ENCODE assay signal across 11 cellular contexts in genomic region chr11:65470433-65470832, GRCh38. TPM values are rescaled to one million over a fixed set of nuclear protein-coding genes. Genes with fewer than 3 reads are reported as not detected.
DNase-seq lines count a peak whose midpoint lies in the region; ATAC-seq, FAIRE-seq and TF ChIP-seq lines count a peak whose summit lies in the region.
"Had no signal": no experiment of that assay in that cellular context is flagged by ENCODE, and none has a peak within 500 bp of the region (broad histone marks: within the 10 kb centered on the region; RNA-seq: fewer than 3 reads in every experiment).

No MANE protein-coding gene starts in this region.

- H3K27ac Mint-ChIP-seq in MCF 10A (ENCODE audit: low read depth, unreplicated experiment), result peak overlapping the region; percentile 97
- peak overlapping the region; percentile 85 to 99 (median 98) for H3K27ac Mint-ChIP-seq in naive thymus-derived CD8-positive, alpha-beta T cell

- peaks cover 13% of the 10 kb centered on the region for H3K79me2 ChIP-seq in mammary epithelial cell (ENCODE audit: insufficient read depth, low read length)

- intact Hi-C loops in MCF 10A (cut with micrococcal nuclease), result no loop called here
- intact Hi-C loops in mammary epithelial cell (cut with micrococcal nuclease), result no loop called here
- intact Hi-C loops in breast epithelium (cut with DNase I; ENCODE audit: low total_unique reads), result no loop called here
- intact Hi-C loops in upper lobe of right lung (cut with DNase I), result loop anchor here (5.0 kb wide), 1 partner anchor 37 kb away; no protein-coding TSS in a partner anchor

- no peak overlapping the region for H3K4me3 Mint-ChIP-seq in MCF 10A (ENCODE audit: unreplicated experiment)
- H3K4me3 Mint-ChIP-seq in naive thymus-derived CD8-positive, alpha-beta T cell, result peak overlapping the region in 6 of 10 donors; percentile 5 to 51 (median 28)

- DNase-seq in MCF 10A (ENCODE audit: unreplicated experiment) (no peak), mammary epithelial cell (no peak), breast epithelium (ENCODE audit: low spot score in 2 of 2) (no peak), upper lobe of right lung (no peak), pons (ENCODE audit: low spot score) (no peak), H54 (ENCODE audit: insufficient read length, low spot score) (no peak), COLO829 (ENCODE audit: low spot score) (no peak)
- DNase-seq in naive thymus-derived CD8-positive, alpha-beta T cell, result no peak
- DNase-seq: body of pancreas, GOT3 had no signal

- H3K36me3 Mint-ChIP-seq in MCF 10A (ENCODE audit: insufficient read depth, unreplicated experiment), result peaks cover 5% of the 10 kb centered on the region
- H3K36me3 Mint-ChIP-seq in naive thymus-derived CD8-positive, alpha-beta T cell, result no peaks in the 10 kb centered on the region

- H3K4me1 ChIP-seq in mammary epithelial cell (ENCODE audit: insufficient read depth, low read length) (peaks cover 16% of the 10 kb centered on the region), breast epithelium (peaks cover 8 to 9% of the 10 kb centered on the region in 2 donors), upper lobe of right lung (peaks cover 23% of the 10 kb centered on the region)

- no peaks in the 10 kb centered on the region for H3K9me3 ChIP-seq in mammary epithelial cell (replicated peaks; ENCODE audit: insufficient read depth, low read length)
- no peaks in the 10 kb centered on the region for H3K9me3 ChIP-seq in breast epithelium
- H3K9me3 ChIP-seq in upper lobe of right lung, result no peaks in the 10 kb centered on the region
- H3K9me3 ChIP-seq: body of pancreas had no signal

- no peaks in the 10 kb centered on the region for H3K27me3 Mint-ChIP-seq in MCF 10A (ENCODE audit: insufficient read depth, unreplicated experiment)
- H3K27me3 Mint-ChIP-seq in naive thymus-derived CD8-positive, alpha-beta T cell, result no peaks in the 10 kb centered on the region

- CTCF ChIA-PET in MCF 10A (lab: Yijun Ruan, JAX) (interaction anchor here (1.0 to 2.5 kb wide), 2 partner anchors 27 to 110 kb away, joined by 4 to 10 read pairs; no protein-coding TSS in a partner anchor), mammary epithelial cell (lab: Charles Lee; ENCODE audit: low non-redundant PET) (no interaction called here)

- no peak overlapping the region for H3K9ac ChIP-seq in mammary epithelial cell (ENCODE audit: insufficient read depth, low read length)

- H3K9me3 Mint-ChIP-seq in MCF 10A (ENCODE audit: unreplicated experiment), result no peaks in the 10 kb centered on the region
- no peaks in the 10 kb centered on the region for H3K9me3 Mint-ChIP-seq in naive thymus-derived CD8-positive, alpha-beta T cell

- WGBS in mammary epithelial cell (ENCODE audit: low coverage, missing lambda C conversion rate), result 87% methylated on average over 4 of the region's 5 CpGs

- H3K36me3 ChIP-seq in mammary epithelial cell (ENCODE audit: insufficient read depth, low read length) (no peaks in the 10 kb centered on the region), breast epithelium (no peaks in the 10 kb centered on the region), upper lobe of right lung (no peaks in the 10 kb centered on the region)

- H3K27ac ChIP-seq in mammary epithelial cell (ENCODE audit: insufficient read depth, low read depth, low read length) (no peak overlapping the region), breast epithelium (peak overlapping the region; percentile 94 to 95), upper lobe of right lung (peak overlapping the region; percentile 90)

- H4K20me1 ChIP-seq in mammary epithelial cell (ENCODE audit: insufficient read depth, low read length), result no peaks in the 10 kb centered on the region

- H3K27me3 ChIP-seq in mammary epithelial cell (ENCODE audit: insufficient read depth, low read length) (no peaks in the 10 kb centered on the region), breast epithelium (no peaks in the 10 kb centered on the region), upper lobe of right lung (no peaks in the 10 kb centered on the region)
- H3K27me3 ChIP-seq: body of pancreas had no signal

- dilution Hi-C loops in mammary epithelial cell (cut with HindIII; ENCODE audit: low sequenced_read_pairs), result no loop called here

- H3K4me3 ChIP-seq in mammary epithelial cell (replicated peaks in 1 of 3; ENCODE audit: insufficient read depth in 1 of 3, low read depth in 2 of 3, low read length in 3 of 3) (no peak overlapping the region), breast epithelium (no peak overlapping the region), upper lobe of right lung (no peak overlapping the region)
- H3K4me3 ChIP-seq: body of pancreas had no signal

- TF ChIP-seq POLR2A in breast epithelium (IDR thresholded peaks at IDR 0.05), result no peak
- no peak for TF ChIP-seq POLR2A in H54 (IDR thresholded peaks at IDR 0.05; ENCODE audit: low read depth, low read length)

- in situ Hi-C loops in mammary epithelial cell (cut with MboI; ENCODE audit: low sequenced_read_pairs in 2 of 2), result loop anchor here in 1 of 2 donors (5.0 kb wide), 1 partner anchor 37 kb away; no protein-coding TSS in a partner anchor

- no peak overlapping the region for H3K4me2 ChIP-seq in mammary epithelial cell (ENCODE audit: insufficient read depth, low read depth, low read length)

- BruUV-seq in MCF 10A (replicated peaks; lab: Mats Ljungman, UMichigan), result no TSS peak
- no TSS peak for BruUV-seq in mammary epithelial cell (replicated peaks; lab: Mats Ljungman, UMichigan)

- no peak for FAIRE-seq in H54 (lab: Jason Lieb, UNC)
- FAIRE-seq: urothelium cell line had no signal

- no peak for ATAC-seq in naive thymus-derived CD8-positive, alpha-beta T cell
- ATAC-seq in upper lobe of right lung, result no peak
- ATAC-seq: body of pancreas had no signal

- H3K4me1 Mint-ChIP-seq in MCF 10A (ENCODE audit: insufficient read depth, unreplicated experiment), result peaks cover 15% of the 10 kb centered on the region
- H3K4me1 Mint-ChIP-seq in naive thymus-derived CD8-positive, alpha-beta T cell, result peaks cover 3 to 38% (median 24%) of the 10 kb centered on the region in 4 donors

- TF ChIP-seq CTCF in MCF 10A (IDR thresholded peaks at IDR 0.05; ENCODE audit: unreplicated experiment) (no peak), mammary epithelial cell (conservative IDR thresholded peaks at IDR 0.05 in 1 of 2, IDR thresholded peaks at IDR 0.05 in 1 of 2; ENCODE audit: extremely low read depth in 1 of 2, insufficient read depth in 1 of 2, low read depth in 1 of 2, low read length in 2 of 2) (no peak), breast epithelium (IDR thresholded peaks at IDR 0.05) (no peak), upper lobe of right lung (IDR thresholded peaks at IDR 0.05) (no peak)

- POLR2A ChIA-PET in MCF 10A (lab: Yijun Ruan, JAX), result interaction anchor here (13.9 to 20.2 kb wide), 2 partner anchors 28 to 50 kb away, joined by 373 to 2284 read pairs; partner anchors contain the start of genes MALAT1 and NEAT1
- POLR2A ChIA-PET in naive thymus-derived CD8-positive, alpha-beta T cell (lab: Charles Lee), result interaction anchor here (1.0 to 24.4 kb wide), 5 partner anchors 24 to 137 kb away, joined by 7 to 959 read pairs (median 50); partner anchors contain the start of genes DPF2, MALAT1 and NEAT1

- H2AFZ ChIP-seq in mammary epithelial cell (ENCODE audit: low read depth, low read length), result no peak overlapping the region

RNA-seq across cellular contexts. Expression of gene MALAT1, which starts 28.4 kb away (rescaled TPM):
- total RNA-seq in MCF 10A (2022) (10,851 and 12,068 TPM in 2 replicates), mammary epithelial cell (over 10,000 TPM in 1 of 2 donors, 1,000 to 10,000 TPM in 1; 9,320 to 20,636 TPM), breast epithelium (over 10,000 TPM; 14,217 to 22,312 (median 18,959) TPM), upper lobe of right lung (11,917 TPM)
- 211 TPM for polyA plus RNA-seq in mammary epithelial cell
- 7,117 TPM for polyA minus RNA-seq in mammary epithelial cell
- total RNA-seq in naive thymus-derived CD8-positive, alpha-beta T cell, result over 10,000 TPM; 29,995 to 30,085 TPM
- 1,000 to 10,000 TPM; 1,355 to 3,419 (median 2,188) TPM for polyA plus RNA-seq in naive thymus-derived CD8-positive, alpha-beta T cell

RNA-seq across cellular contexts. Expression of gene NEAT1, which starts 47.8 kb away (rescaled TPM):
- total RNA-seq in MCF 10A (2022), result 1,026 and 1,292 TPM in 2 replicates
- 100 to 1,000 TPM; 364 to 775 TPM for total RNA-seq in mammary epithelial cell
- polyA plus RNA-seq in mammary epithelial cell, result 20.1 TPM
- 98.8 TPM for polyA minus RNA-seq in mammary epithelial cell
- total RNA-seq in breast epithelium, result 100 to 1,000 TPM; 323 to 391 (median 351) TPM
- 100 to 1,000 TPM; 375 to 414 TPM for total RNA-seq in naive thymus-derived CD8-positive, alpha-beta T cell
- polyA plus RNA-seq in naive thymus-derived CD8-positive, alpha-beta T cell, result 1 to 10 TPM; 1.3 to 2.9 (median 1.9) TPM
- 1,120 TPM for total RNA-seq in upper lobe of right lung

RNA-seq across cellular contexts. Expression of gene SCYL1, which starts 54.5 kb away (rescaled TPM):
- total RNA-seq in MCF 10A (2022) (70.9 and 75.5 TPM in 2 replicates), mammary epithelial cell (10 to 100 TPM; 66.0 to 75.0 TPM), breast epithelium (10 to 100 TPM; 74.1 to 83.4 (median 83.2) TPM), upper lobe of right lung (74.4 TPM)
- 64.8 TPM for polyA plus RNA-seq in mammary epithelial cell
- polyA minus RNA-seq in mammary epithelial cell, result 45.1 TPM
- 10 to 100 TPM; 69.0 to 70.6 TPM for total RNA-seq in naive thymus-derived CD8-positive, alpha-beta T cell
- 10 to 100 TPM; 23.2 to 41.5 (median 33.5) TPM for polyA plus RNA-seq in naive thymus-derived CD8-positive, alpha-beta T cell
